ENCODE assay signal across 7 cellular contexts in genomic region chr5:172834570-172835245, GRCh38. TPM values are rescaled to one million over a fixed set of nuclear protein-coding genes. Genes with fewer than 3 reads are reported as not detected.
DNase-seq lines count a peak whose midpoint lies in the region; ATAC-seq and TF ChIP-seq lines count a peak whose summit lies in the region.

No MANE protein-coding gene starts in this region.

- no peaks in the 10 kb centered on the region for H3K9me3 Mint-ChIP-seq in chondrocyte (ENCODE audit: low read depth)

- no peak for TF ChIP-seq POLR2A in testis (IDR thresholded peaks at IDR 0.05)

- H3K4me1 Mint-ChIP-seq in chondrocyte (ENCODE audit: low read depth), result peaks cover 42% of the 10 kb centered on the region

- H3K27me3 Mint-ChIP-seq in chondrocyte (ENCODE audit: low read depth), result no peaks in the 10 kb centered on the region

- H3K27me3 ChIP-seq in testis, result no peaks in the 10 kb centered on the region

- peak overlapping the region; percentile 80 for H3K4me3 Mint-ChIP-seq in chondrocyte (ENCODE audit: unreplicated experiment)

- H3K9me3 ChIP-seq in testis, result no peaks in the 10 kb centered on the region

- 0% methylated on average over 3 to 19 of the region's 19 CpGs for WGBS in testis, 2 donors

- TF ChIP-seq CTCF in GM12875 (IDR thresholded peaks at IDR 0.05; ENCODE audit: borderline replicate concordance, insufficient read depth, low read depth, low read length) (0 out of 2 replicates have a peak, but pooled peaks have one; percentile 14), chondrocyte (IDR thresholded peaks at IDR 0.05) (no peak), testis (IDR thresholded peaks at IDR 0.05) (no peak)

- H3K4me1 ChIP-seq in testis, result peaks cover 48% of the 10 kb centered on the region

- H3K27ac Mint-ChIP-seq in chondrocyte (ENCODE audit: unreplicated experiment), result peak overlapping the region; percentile 77

- no peaks in the 10 kb centered on the region for H3K36me3 Mint-ChIP-seq in chondrocyte (ENCODE audit: low read depth)

- H3K36me3 ChIP-seq in testis (ENCODE audit: low read depth, missing control alignments), result no peaks in the 10 kb centered on the region

- intact Hi-C loops in testis (cut with DNase I; ENCODE audit: low total_unique reads), result no loop called here

- ATAC-seq in left lobe of liver, result peak; percentile 23
- ATAC-seq in HG02763 (IDR thresholded peaks at IDR 0.05; ENCODE audit: unreplicated experiment), result no peak
- no peak for ATAC-seq in HG03439 (IDR thresholded peaks at IDR 0.05; ENCODE audit: unreplicated experiment)

- H3K4me3 ChIP-seq in GM12875 (ENCODE audit: low read depth, low read length), result peak overlapping the region; percentile 76
- peak overlapping the region; percentile 80 to 84 for H3K4me3 ChIP-seq in testis

- DNase-seq in NCI-H69 (lab: John Stamatoyannopoulos, UW), result peak; percentile 59
- peak; percentile 48 for DNase-seq in chondrocyte (ENCODE audit: low spot score)
- peak; percentile 57 for DNase-seq in left lobe of liver (ENCODE audit: low spot score)
- peak; percentile 64 for DNase-seq in testis

- H3K27ac ChIP-seq in testis, result peak overlapping the region; percentile 81 to 84

RNA-seq across cellular contexts. Expression of gene ERGIC1, which starts 0.7 kb away (rescaled TPM):
- total RNA-seq in chondrocyte (141 to 154 TPM (median 148 TPM) in 3 replicates), left lobe of liver (158 TPM), testis (10 to 100 TPM; 89.8 to 100.0 TPM)
- 94.1 TPM for polyA plus RNA-seq in testis (ENCODE audit: insufficient read depth, low read depth, low replicate concordance)
